Comparison of ENCODE assay signal across 6 cellular contexts in genomic region chr19:14434157-14434501, GRCh38. TPM values are rescaled to one million over a fixed set of nuclear protein-coding genes. Genes with fewer than 3 reads are reported as not detected.
DNase-seq lines count a peak whose midpoint lies in the region; ATAC-seq, FAIRE-seq and TF ChIP-seq lines count a peak whose summit lies in the region.

No MANE protein-coding gene starts in this region.

- H3K9ac ChIP-seq in HUES64 (ENCODE audit: low read depth, low read length): 0 out of 2 replicates have a peak overlapping the region, but pooled peaks have one; percentile 77
- peak overlapping the region; percentile 76 for H3K9ac ChIP-seq in astrocyte (ENCODE audit: low read length)

- peak overlapping the region; percentile 73 for H3K4me3 ChIP-seq in HUES64 (ENCODE audit: low read length)
- H3K4me3 ChIP-seq in astrocyte (ENCODE audit: insufficient read depth, low read depth, low read length): peak overlapping the region; percentile 51
- H3K4me3 ChIP-seq in naive thymus-derived CD4-positive, alpha-beta T cell (ENCODE audit: low read length): peak overlapping the region; percentile 67

- no peaks in the 10 kb centered on the region for H3K9me3 ChIP-seq in HUES64 (ENCODE audit: insufficient read depth, low read depth, low read length)
- H3K9me3 ChIP-seq in astrocyte (ENCODE audit: insufficient read depth, low read depth, low read length): no peaks in the 10 kb centered on the region
- H3K9me3 ChIP-seq in naive thymus-derived CD4-positive, alpha-beta T cell (ENCODE audit: control insufficient read depth in 2 of 3, low read length in 3 of 3): no peaks in the 10 kb centered on the region

- WGBS in HUES64: 67% methylated on average over 4 of the region's 4 CpGs

- peak; percentile 21 for ATAC-seq in naive thymus-derived CD4-positive, alpha-beta T cell
- ATAC-seq in HG03520 (IDR thresholded peaks at IDR 0.05; ENCODE audit: unreplicated experiment): no peak

- H3K79me2 ChIP-seq in astrocyte (ENCODE audit: insufficient read depth, low read length): peaks cover 18% of the 10 kb centered on the region

- peaks cover 9% of the 10 kb centered on the region for H3K27me3 Mint-ChIP-seq in astrocyte (ENCODE audit: low read depth, unreplicated experiment)
- peaks cover 0 to 13% (median 0%) of the 10 kb centered on the region in 5 donors for H3K27me3 Mint-ChIP-seq in naive thymus-derived CD4-positive, alpha-beta T cell

- peak overlapping the region; percentile 59 for H2AFZ ChIP-seq in astrocyte (ENCODE audit: low read depth, low read length)

- peaks cover 2% of the 10 kb centered on the region for H3K4me1 Mint-ChIP-seq in astrocyte (ENCODE audit: low read depth, unreplicated experiment)
- peaks cover 17 to 60% (median 45%) of the 10 kb centered on the region in 7 donors for H3K4me1 Mint-ChIP-seq in naive thymus-derived CD4-positive, alpha-beta T cell

- CTCF ChIA-PET in naive thymus-derived CD4-positive, alpha-beta T cell (lab: Charles Lee): no interaction called here

- intact Hi-C loops in naive thymus-derived CD4-positive, alpha-beta T cell (cut with micrococcal nuclease): loop anchor here in 1 of 2 donors (5.0 kb wide), 4 partner anchors 118 to 453 kb away; partner anchors contain the start of genes NDUFB7 and OR7A17

- peaks cover 15% of the 10 kb centered on the region for H4K20me1 ChIP-seq in astrocyte (ENCODE audit: insufficient read depth, low read length)

- POLR2A ChIA-PET in naive thymus-derived CD4-positive, alpha-beta T cell (lab: Charles Lee): interaction anchor here (0.5 to 1.0 kb wide), 5 partner anchors 14 to 297 kb away, joined by 3 to 5 read pairs (median 3); partner anchors contain the start of gene DDX39A

- no peak for TF ChIP-seq CTCF in astrocyte (IDR thresholded peaks at IDR 0.05; ENCODE audit: insufficient read depth, low read depth, low read length)

- DNase-seq in astrocyte (ENCODE audit: low read depth): no peak
- DNase-seq in naive thymus-derived CD4-positive, alpha-beta T cell: no peak
- no peak for DNase-seq in GM19239 (ENCODE audit: insufficient read length, low spot score)
- no peak for DNase-seq in NK-92 treated with Interleukin-12 subunit alpha and Interleukin-12 subunit beta, amount 100 ng/mL, for 24 hours (lab: John Stamatoyannopoulos, UW)

- H3K4me3 Mint-ChIP-seq in astrocyte (ENCODE audit: unreplicated experiment): peak overlapping the region; percentile 76
- H3K4me3 Mint-ChIP-seq in naive thymus-derived CD4-positive, alpha-beta T cell: peak overlapping the region; percentile 61 to 84 (median 80)

- H3K4me2 ChIP-seq in astrocyte (ENCODE audit: low read length): peak overlapping the region; percentile 82

- H3K36me3 Mint-ChIP-seq in astrocyte (ENCODE audit: low read depth, unreplicated experiment): peaks cover 1% of the 10 kb centered on the region
- peaks cover 0 to 6% (median 0%) of the 10 kb centered on the region in 5 donors for H3K36me3 Mint-ChIP-seq in naive thymus-derived CD4-positive, alpha-beta T cell

- H3K27ac ChIP-seq in HUES64 (ENCODE audit: low read depth, low read length): no peak overlapping the region
- H3K27ac ChIP-seq in astrocyte (ENCODE audit: low read depth, low read length): no peak overlapping the region
- peak overlapping the region; percentile 88 for H3K27ac ChIP-seq in naive thymus-derived CD4-positive, alpha-beta T cell (ENCODE audit: low read depth, low read length)

- 0 out of 2 replicates have a peak, but pooled peaks cover 3% of the 10 kb centered on the region for H3K36me3 ChIP-seq in HUES64 (ENCODE audit: insufficient read depth, low read length)
- no peaks in the 10 kb centered on the region for H3K36me3 ChIP-seq in astrocyte (ENCODE audit: insufficient read depth, low read length)
- no peaks in the 10 kb centered on the region for H3K36me3 ChIP-seq in naive thymus-derived CD4-positive, alpha-beta T cell (ENCODE audit: control insufficient read depth in 2 of 3, insufficient read depth in 3 of 3, low read length in 3 of 3)

- FAIRE-seq in astrocyte (lab: Jason Lieb, UNC): no peak
- no peak for FAIRE-seq in GM19239 (lab: Jason Lieb, UNC)

- no peaks in the 10 kb centered on the region for H3K9me3 Mint-ChIP-seq in astrocyte (ENCODE audit: unreplicated experiment)
- H3K9me3 Mint-ChIP-seq in naive thymus-derived CD4-positive, alpha-beta T cell: peaks cover 0 to 1% (median 0%) of the 10 kb centered on the region in 11 donors

- 0 out of 2 replicates have a peak, but pooled peaks cover 9% of the 10 kb centered on the region for H3K4me1 ChIP-seq in HUES64 (ENCODE audit: insufficient read depth, low read length)
- H3K4me1 ChIP-seq in astrocyte (ENCODE audit: insufficient read depth, low read length): peaks cover 16% of the 10 kb centered on the region
- H3K4me1 ChIP-seq in naive thymus-derived CD4-positive, alpha-beta T cell (ENCODE audit: control insufficient read depth in 2 of 2, insufficient read depth in 2 of 2, low read length in 2 of 2): peaks cover 27 to 31% of the 10 kb centered on the region in 2 donors

- H3K27ac Mint-ChIP-seq in astrocyte (ENCODE audit: unreplicated experiment): no peak overlapping the region
- peak overlapping the region; percentile 73 to 97 (median 89) for H3K27ac Mint-ChIP-seq in naive thymus-derived CD4-positive, alpha-beta T cell

- H3K27me3 ChIP-seq in HUES64 (ENCODE audit: insufficient read depth, low read length): 0 out of 2 replicates have a peak, but pooled peaks cover 6% of the 10 kb centered on the region
- peaks cover 3% of the 10 kb centered on the region for H3K27me3 ChIP-seq in astrocyte (ENCODE audit: insufficient read depth, low read length)
- no peaks in the 10 kb centered on the region for H3K27me3 ChIP-seq in naive thymus-derived CD4-positive, alpha-beta T cell (ENCODE audit: control insufficient read depth in 2 of 2, insufficient read depth in 2 of 2, low read length in 2 of 2)

RNA-seq across cellular contexts. Expression of gene PKN1, which starts 1.0 kb away (rescaled TPM):
- polyA plus RNA-seq in HUES64 (2013, experiment 1 of 2): 59.9 TPM
- 64.1 TPM for polyA plus RNA-seq in HUES64 (2013, experiment 2 of 2)
- 59.2 and 68.3 TPM in 2 replicates for total RNA-seq in astrocyte
- total RNA-seq in naive thymus-derived CD4-positive, alpha-beta T cell: 100 to 1,000 TPM; 194 to 211 (median 206) TPM
- polyA plus RNA-seq in naive thymus-derived CD4-positive, alpha-beta T cell: 10 to 100 TPM; 47.2 to 88.2 TPM

RNA-seq across cellular contexts. Expression of gene DDX39A, which starts 15.0 kb away (rescaled TPM):
- polyA plus RNA-seq in HUES64 (2013, experiment 1 of 2): 114 TPM
- polyA plus RNA-seq in HUES64 (2013, experiment 2 of 2): 96.7 TPM
- 44.2 and 54.9 TPM in 2 replicates for total RNA-seq in astrocyte
- 100 to 1,000 TPM; 135 to 288 (median 215) TPM for total RNA-seq in naive thymus-derived CD4-positive, alpha-beta T cell
- polyA plus RNA-seq in naive thymus-derived CD4-positive, alpha-beta T cell: 100 to 1,000 TPM in 1 of 2 donors, 10 to 100 TPM in 1; 98.6 to 134 TPM

RNA-seq across cellular contexts. Expression of gene PTGER1, which starts 41.0 kb away (rescaled TPM):
- 0.30 TPM for polyA plus RNA-seq in HUES64 (2013, experiment 1 of 2)
- polyA plus RNA-seq in HUES64 (2013, experiment 2 of 2): not detected
- total RNA-seq in astrocyte: 0.41 and 0.91 TPM in 2 replicates
- total RNA-seq in naive thymus-derived CD4-positive, alpha-beta T cell: under 1 TPM in 1 of 5 experiments, not detected in 4; 0.46 TPM
- polyA plus RNA-seq in naive thymus-derived CD4-positive, alpha-beta T cell: not detected

RNA-seq across cellular contexts. Expression of gene ADGRE5, which starts 52.9 kb away (rescaled TPM):
- 1.7 TPM for polyA plus RNA-seq in HUES64 (2013, experiment 1 of 2)
- 2.9 TPM for polyA plus RNA-seq in HUES64 (2013, experiment 2 of 2)
- total RNA-seq in astrocyte: 8.2 and 9.2 TPM in 2 replicates
- 1,000 to 10,000 TPM in 1 of 5 experiments, 100 to 1,000 TPM in 4; 128 to 1,529 (median 215) TPM for total RNA-seq in naive thymus-derived CD4-positive, alpha-beta T cell
- 100 to 1,000 TPM; 122 to 214 TPM for polyA plus RNA-seq in naive thymus-derived CD4-positive, alpha-beta T cell
